Comparison of ENCODE assay signal across 1 cellular context in the genomic region with DNA sequence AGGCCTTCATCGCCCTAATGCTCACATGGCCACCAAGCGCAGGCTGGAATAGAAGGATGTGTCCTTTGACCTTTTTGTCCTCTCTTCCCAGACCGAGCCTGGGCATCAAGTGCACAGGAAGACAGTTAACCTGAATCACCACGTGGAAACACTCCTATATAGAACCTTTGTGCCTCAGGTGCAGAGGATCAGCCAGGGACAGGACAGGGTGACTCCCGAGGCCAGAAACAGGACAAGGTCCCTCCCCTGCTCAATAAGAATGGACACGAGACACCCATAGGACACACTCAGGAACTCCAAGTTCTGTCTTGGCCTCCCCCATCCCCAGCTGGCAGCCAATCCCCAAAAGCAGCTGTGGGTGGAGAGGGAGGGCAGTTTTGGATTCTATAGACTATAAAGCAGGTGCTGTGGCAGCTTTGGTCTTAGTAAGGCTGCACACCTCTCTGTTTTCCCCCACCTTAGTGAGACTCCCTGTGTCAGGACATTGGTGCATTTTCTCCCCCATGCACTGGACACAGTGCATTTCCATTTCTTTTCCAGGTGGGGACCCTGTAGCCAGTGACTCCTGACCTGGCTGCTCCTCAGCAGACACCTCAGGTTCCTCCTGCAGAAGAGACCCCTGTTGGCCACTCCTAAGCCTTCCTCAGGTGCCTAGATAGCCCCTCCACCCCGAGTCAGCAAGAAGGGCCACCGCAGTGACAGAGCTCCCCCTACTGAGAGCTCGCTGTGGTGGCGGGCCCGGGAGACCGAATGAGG.
TF ChIP-seq lines count a peak whose summit lies in the region.

No MANE protein-coding gene starts in this region.

TF ChIP-seq in HepG2, 621 proteins besides CTCF, POLR2A, EP300 and RAD21 (continued from another document and continues in another):
- no peak for TF ChIP-seq ZXDC (CRISPR knock-in tag; IDR thresholded peaks at IDR 0.05)
- no peak; the same call in 1 of the 2 replicates for TF ChIP-seq ZNF354B (CRISPR knock-in tag; IDR thresholded peaks at IDR 0.05)
- TF ChIP-seq TMF1 (CRISPR knock-in tag; IDR thresholded peaks at IDR 0.05; ENCODE audit: low read depth), result no peak
- 0 out of 2 replicates have a peak, but pooled peaks have one; percentile 25 for TF ChIP-seq CCDC6 (CRISPR knock-in tag; IDR thresholded peaks at IDR 0.05)
- TF ChIP-seq JUND (CRISPR knock-in tag; IDR thresholded peaks at IDR 0.05), result no peak
- no peak; the same call in 1 of the 2 replicates for TF ChIP-seq ZNF646 (CRISPR knock-in tag; IDR thresholded peaks at IDR 0.05)
- peak; percentile 72 for TF ChIP-seq SALL1 (CRISPR knock-in tag; IDR thresholded peaks at IDR 0.05)
- peak; percentile 67; the same call in 1 of the 2 replicates for TF ChIP-seq ZNF275 (CRISPR knock-in tag; IDR thresholded peaks at IDR 0.05; ENCODE audit: borderline replicate concordance)
- TF ChIP-seq SSRP1 (CRISPR knock-in tag; IDR thresholded peaks at IDR 0.05), result peak; percentile 86; the same call in 1 of the 2 replicates
- no peak for TF ChIP-seq ZNF260 (CRISPR knock-in tag; IDR thresholded peaks at IDR 0.05; ENCODE audit: borderline replicate concordance, low read depth)
- TF ChIP-seq ZNF276 (CRISPR knock-in tag; IDR thresholded peaks at IDR 0.05; ENCODE audit: low read depth), result 0 out of 2 replicates have a peak, but pooled peaks have one; percentile 44
- TF ChIP-seq ZNF841 (CRISPR knock-in tag; IDR thresholded peaks at IDR 0.05; ENCODE audit: borderline replicate concordance), result no peak
- TF ChIP-seq ZNF570 (CRISPR knock-in tag; IDR thresholded peaks at IDR 0.05; ENCODE audit: borderline replicate concordance), result no peak
- TF ChIP-seq ZNF567 (CRISPR knock-in tag; IDR thresholded peaks at IDR 0.05; ENCODE audit: borderline replicate concordance), result 0 out of 2 replicates have a peak, but pooled peaks have one; percentile 15
- no peak for TF ChIP-seq MNT (IDR thresholded peaks at IDR 0.05)
- no peak for TF ChIP-seq SP2 (CRISPR knock-in tag; IDR thresholded peaks at IDR 0.05)
- TF ChIP-seq ZNF44 (CRISPR knock-in tag; IDR thresholded peaks at IDR 0.05), result no peak
- TF ChIP-seq HCFC1 (IDR thresholded peaks at IDR 0.05; ENCODE audit: low read depth, low read length), result no peak
- TF ChIP-seq MYNN (CRISPR knock-in tag; IDR thresholded peaks at IDR 0.05; ENCODE audit: low read depth), result no peak; the same call in 1 of the 2 replicates
- TF ChIP-seq ZNF564 (CRISPR knock-in tag; IDR thresholded peaks at IDR 0.05), result no peak
- TF ChIP-seq, protein P1, sequence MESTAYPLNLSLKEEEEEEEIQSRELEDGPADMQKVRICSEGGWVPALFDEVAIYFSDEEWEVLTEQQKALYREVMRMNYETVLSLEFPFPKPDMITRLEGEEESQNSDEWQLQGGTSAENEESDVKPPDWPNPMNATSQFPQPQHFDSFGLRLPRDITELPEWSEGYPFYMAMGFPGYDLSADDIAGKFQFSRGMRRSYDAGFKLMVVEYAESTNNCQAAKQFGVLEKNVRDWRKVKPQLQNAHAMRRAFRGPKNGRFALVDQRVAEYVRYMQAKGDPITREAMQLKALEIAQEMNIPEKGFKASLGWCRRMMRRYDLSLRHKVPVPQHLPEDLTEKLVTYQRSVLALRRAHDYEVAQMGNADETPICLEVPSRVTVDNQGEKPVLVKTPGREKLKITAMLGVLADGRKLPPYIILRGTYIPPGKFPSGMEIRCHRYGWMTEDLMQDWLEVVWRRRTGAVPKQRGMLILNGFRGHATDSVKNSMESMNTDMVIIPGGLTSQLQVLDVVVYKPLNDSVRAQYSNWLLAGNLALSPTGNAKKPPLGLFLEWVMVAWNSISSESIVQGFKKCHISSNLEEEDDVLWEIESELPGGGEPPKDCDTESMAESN (CRISPR knock-in tag; conservative IDR thresholded peaks at IDR 0.05), result no peak
- TF ChIP-seq, protein P2, sequence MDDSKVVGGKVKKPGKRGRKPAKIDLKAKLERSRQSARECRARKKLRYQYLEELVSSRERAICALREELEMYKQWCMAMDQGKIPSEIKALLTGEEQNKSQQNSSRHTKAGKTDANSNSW (CRISPR knock-in tag; IDR thresholded peaks at IDR 0.05; ENCODE audit: borderline replicate concordance), result no peak
- no peak for TF ChIP-seq RBM39 (IDR thresholded peaks at IDR 0.05; ENCODE audit: low read depth, low read length, poor library complexity, severe bottlenecking)
- no peak for TF ChIP-seq NCOR1 (IDR thresholded peaks at IDR 0.05; ENCODE audit: borderline replicate concordance, low read length)
- TF ChIP-seq RNF219 (CRISPR knock-in tag; IDR thresholded peaks at IDR 0.05), result no peak
- no peak for TF ChIP-seq HOXA3 (CRISPR knock-in tag; IDR thresholded peaks at IDR 0.05)
- TF ChIP-seq SKIL (CRISPR knock-in tag; IDR thresholded peaks at IDR 0.05; ENCODE audit: borderline replicate concordance), result no peak
- peak; percentile 34; the same call in 1 of the 2 replicates for TF ChIP-seq ZSCAN25 (CRISPR knock-in tag; IDR thresholded peaks at IDR 0.05)
- TF ChIP-seq TEF (CRISPR knock-in tag; IDR thresholded peaks at IDR 0.05), result no peak
- no peak for TF ChIP-seq SRSF4 (IDR thresholded peaks at IDR 0.05; ENCODE audit: low read depth, low read length, poor library complexity, severe bottlenecking)
